ENCODE assay signal across 3 cellular contexts in the genomic region with DNA sequence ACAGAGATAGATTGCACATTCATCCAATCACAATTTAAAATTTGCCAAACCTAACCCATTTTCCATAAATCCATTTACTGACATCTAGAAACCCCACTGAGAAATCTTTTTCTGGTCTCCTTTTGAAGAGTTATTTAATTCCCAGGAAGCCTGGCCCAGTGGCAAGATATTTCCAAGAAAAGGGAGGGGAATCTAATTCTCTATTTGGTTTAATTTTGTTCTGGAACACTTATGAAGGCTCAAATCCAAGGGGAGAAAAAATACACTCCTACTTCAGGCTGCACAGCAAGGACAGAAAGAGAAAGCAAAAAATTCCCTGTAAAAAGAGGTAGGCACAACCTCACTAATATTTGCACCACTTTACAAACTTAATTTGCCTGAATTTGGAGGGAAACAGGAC.
"Had no signal": no experiment of that assay in that cellular context is flagged by ENCODE, and none has a peak within 500 bp of the region (broad histone marks: within the 10 kb centered on the region; RNA-seq: fewer than 3 reads in every experiment).

No MANE protein-coding gene starts in this region.

- DNase-seq: H9, HCEC 1CT, KBM-7 had no signal
